In the genomic region with DNA sequence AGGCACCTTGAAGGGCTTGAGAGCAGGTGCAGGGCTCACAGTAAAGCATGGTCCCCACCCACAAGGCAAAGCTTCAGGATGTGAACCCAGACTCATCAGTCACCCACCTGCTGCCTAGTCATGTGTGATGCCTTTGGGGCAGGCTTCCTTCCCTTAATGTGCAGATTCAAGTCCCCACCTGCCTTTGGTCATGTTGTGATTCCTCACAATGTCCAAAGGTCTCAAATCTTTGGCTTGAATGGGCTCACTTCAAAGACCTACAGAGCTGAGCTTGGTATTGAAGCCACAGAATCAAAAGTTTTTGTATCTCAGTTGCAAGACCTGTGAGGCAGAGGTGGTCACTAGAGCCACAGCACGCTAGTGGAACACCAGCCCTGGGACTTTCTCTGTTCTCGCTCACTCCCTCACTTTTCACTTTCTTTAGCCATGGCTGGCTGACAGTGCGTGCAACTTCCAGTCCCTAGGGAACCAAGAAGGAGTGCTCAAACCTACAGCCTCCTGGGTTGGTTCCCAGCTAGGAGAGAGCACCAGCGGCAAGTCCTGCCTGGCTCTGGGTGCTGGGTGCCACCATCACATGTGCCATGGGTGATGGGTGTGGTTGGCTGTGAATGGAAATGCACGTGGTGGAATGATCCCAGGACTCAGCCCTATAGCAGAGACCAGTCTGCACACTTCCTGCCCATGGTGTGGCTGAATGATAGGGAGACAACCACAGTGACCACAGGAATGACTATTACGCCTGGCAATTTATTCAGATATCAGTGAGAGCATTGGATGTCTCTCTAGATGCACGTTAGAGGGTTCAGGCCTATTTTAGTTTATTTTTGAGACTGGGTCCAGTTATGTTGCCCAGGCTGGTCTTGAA, we compare ENCODE assay signal across 8 cellular contexts. TPM values are rescaled to one million over a fixed set of nuclear protein-coding genes. Genes with fewer than 3 reads are reported as not detected.
DNase-seq lines count a peak whose midpoint lies in the region; ATAC-seq and TF ChIP-seq lines count a peak whose summit lies in the region.

No MANE protein-coding gene starts in this region.

- in situ Hi-C loops in GM13976 (cut with MboI; ENCODE audit: low sequenced_read_pairs, unreplicated experiment): no loop called here

- TF ChIP-seq CTCF in GM13976 (IDR thresholded peaks at IDR 0.05; ENCODE audit: borderline replicate concordance, control extremely low read depth, extremely low read depth, insufficient read depth, missing control alignments) (no peak), fibroblast of villous mesenchyme (IDR thresholded peaks at IDR 0.05; ENCODE audit: insufficient read depth, low read depth, low read length) (no peak)

- no peak overlapping the region for H3K4me3 ChIP-seq in fibroblast of villous mesenchyme (ENCODE audit: low read depth, low read length)

- DNase-seq in GM13976 (ENCODE audit: low spot score): peak; percentile 56
- DNase-seq in fibroblast of villous mesenchyme (ENCODE audit: low read depth): peak; percentile 30
- DNase-seq in NCI-H1048 (lab: John Stamatoyannopoulos, UW): no peak
- DNase-seq in NCI-H2196 (lab: John Stamatoyannopoulos, UW; ENCODE audit: unreplicated experiment): no peak
- no peak for DNase-seq in posterior vena cava (ENCODE audit: low spot score)

- intact Hi-C loops in posterior vena cava (cut with DNase I): no loop called here

- peak; percentile 62 for ATAC-seq in GM21529 (IDR thresholded peaks at IDR 0.05; ENCODE audit: unreplicated experiment)
- peak; percentile 40 for ATAC-seq in HG03565 (IDR thresholded peaks at IDR 0.05; ENCODE audit: unreplicated experiment)
- no peak for ATAC-seq in HG02623 (IDR thresholded peaks at IDR 0.05; ENCODE audit: unreplicated experiment)

RNA-seq across cellular contexts. Expression of a gene that starts 26.4 kb away (rescaled TPM):
- total RNA-seq in fibroblast of villous mesenchyme (under 0.01 TPM in 2 replicates), posterior vena cava (1 to 10 TPM; 3.0 to 5.0 TPM)

RNA-seq across cellular contexts. Expression of a gene that starts 27.5 kb away (rescaled TPM):
- total RNA-seq in fibroblast of villous mesenchyme (91.5 and 308 TPM in 2 replicates), posterior vena cava (100 to 1,000 TPM in 1 of 2 donors, 10 to 100 TPM in 1; 59.6 to 180 TPM)

Comparison
In these comparisons a context has a peak if more than half of its experiments do, and no peak if none do; other contexts are left out.
1. DNase-seq: peak in GM13976 (single experiment) and fibroblast of villous mesenchyme (single experiment); none in NCI-H1048 (single experiment), NCI-H2196 (single experiment) and posterior vena cava (single experiment).